ENCODE assay signal across 1 cellular context in genomic region chr1:1920608-1921458, GRCh38.
TF ChIP-seq lines count a peak whose summit lies in the region.

No MANE protein-coding gene starts in this region.

TF ChIP-seq in IMR-90, 13 proteins besides CTCF, POLR2A, EP300 and RAD21:
- TF ChIP-seq RCOR1 (IDR thresholded peaks at IDR 0.05; ENCODE audit: insufficient replicate concordance, low read length) (no peak), SMC3 (IDR thresholded peaks at IDR 0.05; ENCODE audit: low read depth, low read length) (no peak), MXI1 (IDR thresholded peaks at IDR 0.05; ENCODE audit: borderline replicate concordance, low read depth, low read length) (no peak)
